1 cellular context compared by ENCODE assay signal in genomic region chr17:80264793-80265075, GRCh38.
TF ChIP-seq lines count a peak whose summit lies in the region.

No MANE protein-coding gene starts in this region.

TF ChIP-seq in SK-N-SH, 30 proteins besides CTCF, POLR2A, EP300 and RAD21 (continued from another document):
- TF ChIP-seq IRF3 (IDR thresholded peaks at IDR 0.05; ENCODE audit: low read depth, low read length): no peak
- TF ChIP-seq GATA2 (CRISPR knock-in tag; IDR thresholded peaks at IDR 0.05): no peak
